ENCODE assay signal across 1 cellular context in genomic region chr11:122633219-122633829, GRCh38.
TF ChIP-seq lines count a peak whose summit lies in the region.

No MANE protein-coding gene starts in this region.

TF ChIP-seq in SK-N-SH treated with all-trans-retinoic acid at 6 μM for 48 hours, 23 proteins besides CTCF, POLR2A, EP300 and RAD21 (continued from another document):
- TF ChIP-seq SNAI2 (CRISPR knock-in tag; IDR thresholded peaks at IDR 0.05), result no peak
TF ChIP-seq in SK-N-SH treated with all-trans-retinoic acid at 6 μM for 48 hours: peak in this region for 0.
